In genomic region chr1:20322825-20323612, GRCh38 we compare ENCODE assay signal across 10 cellular contexts. TPM values are rescaled to one million over a fixed set of nuclear protein-coding genes. Genes with fewer than 3 reads are reported as not detected.
DNase-seq lines count a peak whose midpoint lies in the region; ATAC-seq and TF ChIP-seq lines count a peak whose summit lies in the region.
"Had no signal": no experiment of that assay in that cellular context is flagged by ENCODE, and none has a peak within 500 bp of the region (broad histone marks: within the 10 kb centered on the region; RNA-seq: fewer than 3 reads in every experiment).

No MANE protein-coding gene starts in this region.

- H3K9ac ChIP-seq in parathyroid adenoma, result no peak overlapping the region

- H3K27me3 Mint-ChIP-seq in CD4-positive, alpha-beta memory T cell, result peaks cover 0 to 3% of the 10 kb centered on the region in 2 donors
- peaks cover 12 to 26% of the 10 kb centered on the region in 2 donors for H3K27me3 Mint-ChIP-seq in T-cell

- no peak for TF ChIP-seq CTCF in parathyroid adenoma (IDR thresholded peaks at IDR 0.05)

- H3K79me2 ChIP-seq in parathyroid adenoma, result no peaks in the 10 kb centered on the region

- H3K4me2 ChIP-seq in parathyroid adenoma (ENCODE audit: low read length), result peak overlapping the region; percentile 61

- H2AFZ ChIP-seq in parathyroid adenoma, result peak overlapping the region; percentile 50

- no peaks in the 10 kb centered on the region for H3K9me3 Mint-ChIP-seq in CD4-positive, alpha-beta memory T cell
- H3K9me3 Mint-ChIP-seq in T-cell, result no peaks in the 10 kb centered on the region
- H3K9me3 Mint-ChIP-seq: neural crest cell had no signal

- H3K4me1 ChIP-seq in CD4-positive, alpha-beta memory T cell (ENCODE audit: insufficient read depth, low read length), result peaks cover 34% of the 10 kb centered on the region
- peaks cover 68% of the 10 kb centered on the region for H3K4me1 ChIP-seq in parathyroid adenoma

- intact Hi-C loops in CD4-positive, alpha-beta memory T cell (cut with micrococcal nuclease), result loop anchor here (5.0 kb wide), 1 partner anchor 76 kb away; no protein-coding TSS in a partner anchor

- peak overlapping the region; percentile 74 to 94 (median 86) for H3K4me3 Mint-ChIP-seq in CD4-positive, alpha-beta memory T cell
- peak overlapping the region; percentile 74 to 75 (median 74) for H3K4me3 Mint-ChIP-seq in T-cell
- H3K4me3 Mint-ChIP-seq: neural crest cell had no signal

- no peaks in the 10 kb centered on the region for H3K36me3 ChIP-seq in CD4-positive, alpha-beta memory T cell (ENCODE audit: insufficient read depth, low read length)
- H3K36me3 ChIP-seq in parathyroid adenoma (ENCODE audit: control insufficient read depth, insufficient read depth, low read length), result no peaks in the 10 kb centered on the region
- H3K36me3 ChIP-seq: BE2C had no signal

- H3K4me1 Mint-ChIP-seq in CD4-positive, alpha-beta memory T cell, result peaks cover 23 to 36% (median 27%) of the 10 kb centered on the region in 4 donors
- H3K4me1 Mint-ChIP-seq in T-cell, result peaks cover 22 to 41% (median 30%) of the 10 kb centered on the region in 3 donors

- H3K4me3 ChIP-seq in CD4-positive, alpha-beta memory T cell (ENCODE audit: low read length in 2 of 2), result peak overlapping the region; percentile 40 to 69
- H3K4me3 ChIP-seq in parathyroid adenoma (ENCODE audit: low read depth, low read length), result peak overlapping the region; percentile 29

- peak overlapping the region; percentile 57 for H3K27ac ChIP-seq in CD4-positive, alpha-beta memory T cell (ENCODE audit: low read depth, low read length)
- peak overlapping the region; percentile 95 for H3K27ac ChIP-seq in parathyroid adenoma

- no peaks in the 10 kb centered on the region for H3K27me3 ChIP-seq in CD4-positive, alpha-beta memory T cell (ENCODE audit: insufficient read depth, low read length)
- H3K27me3 ChIP-seq in parathyroid adenoma (ENCODE audit: control insufficient read depth, insufficient read depth, low read length), result no peaks in the 10 kb centered on the region
- H3K27me3 ChIP-seq: BE2C had no signal

- no peaks in the 10 kb centered on the region for H3K9me3 ChIP-seq in CD4-positive, alpha-beta memory T cell (ENCODE audit: control insufficient read depth in 1 of 2, low read length in 2 of 2)
- H3K9me3 ChIP-seq in parathyroid adenoma (ENCODE audit: control insufficient read depth, low read length), result no peaks in the 10 kb centered on the region
- H3K9me3 ChIP-seq: BE2C had no signal

- peak; percentile 91 to 94 (median 94) for ATAC-seq in T-cell (replicated peaks in 1 of 4)

- no peaks in the 10 kb centered on the region for H3K36me3 Mint-ChIP-seq in CD4-positive, alpha-beta memory T cell
- H3K36me3 Mint-ChIP-seq in T-cell, result no peaks in the 10 kb centered on the region

- peak overlapping the region; percentile 70 to 96 (median 92) for H3K27ac Mint-ChIP-seq in CD4-positive, alpha-beta memory T cell
- H3K27ac Mint-ChIP-seq in T-cell, result peak overlapping the region; percentile 84

- POLR2A ChIA-PET in CD4-positive, alpha-beta memory T cell (lab: Charles Lee; ENCODE audit: partially characterized antibody), result interaction anchor here (0.7 to 1.0 kb wide), 4 partner anchors 11 to 186 kb away, joined by 3 read pairs; no protein-coding TSS in a partner anchor
- POLR2A ChIA-PET in T-cell (lab: Charles Lee), result no interaction called here

- peak; percentile 44 to 70 (median 57) for DNase-seq in CD4-positive, alpha-beta memory T cell
- peak in 33 of 34 experiments; percentile 10 to 56 (median 39) for DNase-seq in T-cell
- DNase-seq in activated naive CD4-positive, alpha-beta T cell treated with anti-CD3 and anti-CD28 coated beads, Interleukin-2, amount 50 U/mL, for 16 hours, result peak; percentile 36
- DNase-seq in pons (ENCODE audit: low spot score), result no peak
- DNase-seq in HuH-7.5 (ENCODE audit: low spot score), result no peak
- no peak for DNase-seq in NCI-H1105 treated with DMSO at 0.1 percent for 48 hours (lab: John Stamatoyannopoulos, UW)
- no peak for DNase-seq in foreskin melanocyte
- DNase-seq: BE2C had no signal

- CTCF ChIA-PET in CD4-positive, alpha-beta memory T cell (lab: Charles Lee; ENCODE audit: partially characterized antibody), result interaction anchor here (1.2 kb wide), 1 partner anchor 168 kb away, joined by 3 read pairs; no protein-coding TSS in a partner anchor
- CTCF ChIA-PET in T-cell (lab: Charles Lee), result no interaction called here

RNA-seq across cellular contexts. Expression of gene VWA5B1, which starts 32.3 kb away (rescaled TPM):
- under 1 TPM in 1 of 2 experiments, not detected in 1; 0.17 TPM for total RNA-seq in CD4-positive, alpha-beta memory T cell
- under 1 TPM in 1 of 2 donors, not detected in 1; 0.11 TPM for polyA plus RNA-seq in CD4-positive, alpha-beta memory T cell
- under 1 TPM in 4 of 5 donors, not detected in 1; 0.13 to 0.18 (median 0.15) TPM for total RNA-seq in T-cell

Comparison
In these comparisons a context has a peak if more than half of its experiments do, and no peak if none do; other contexts are left out.
1. DNase-seq: peak in CD4-positive, alpha-beta memory T cell (5 of 5), T-cell (33 of 34) and activated naive CD4-positive, alpha-beta T cell treated with anti-CD3 and anti-CD28 coated beads, Interleukin-2, amount 50 U/mL, for 16 hours (single experiment); none in pons (single experiment), HuH-7.5 (single experiment), NCI-H1105 treated with DMSO at 0.1 percent for 48 hours (single experiment) and foreskin melanocyte (single experiment).